ENCODE assay signal across 13 cellular contexts in genomic region chr3:50950591-50950990, GRCh38.
A peak's percentile ranks its signal among the peaks of the same experiment; 100 is the strongest.
DNase-seq lines count a peak whose midpoint lies in the region; FAIRE-seq and TF ChIP-seq lines count a peak whose summit lies in the region.
"Had no signal": no experiment of that assay in that cellular context is flagged by ENCODE, and none has a peak within 500 bp of the region (broad histone marks: within the 10 kb centered on the region; RNA-seq: fewer than 3 reads in every experiment).

No MANE protein-coding gene starts in this region.

- TF ChIP-seq CTCF in progenitor cell of endocrine pancreas (IDR thresholded peaks at IDR 0.05; ENCODE audit: unreplicated experiment) = no peak

- peak; percentile 77 for FAIRE-seq in H54 (lab: Jason Lieb, UNC)
- FAIRE-seq: bronchial epithelial cell had no signal

- peaks cover 6% of the 10 kb centered on the region for H3K27me3 Mint-ChIP-seq in activated CD4-positive, alpha-beta T cell treated with anti-CD3 and anti-CD28 coated beads, Interleukin-2, amount 10 ng/mL, durations not matched to agents 7 days and 5 days
- peaks cover 8% of the 10 kb centered on the region for H3K27me3 Mint-ChIP-seq in activated T-helper 1 cell treated with anti-CD3 and anti-CD28 coated beads, Interleukin-12 subunit alpha, Interleukin-12 subunit beta, Interleukin-2, Interleukin-4 antibody, amounts not matched to agents 30 ng/mL and 10 ng/mL and 1 ng/mL, durations not matched to agents 14 hours and 24 hours and 36 hours (ENCODE audit: insufficient read depth)
- H3K27me3 Mint-ChIP-seq in progenitor cell of endocrine pancreas = no peaks in the 10 kb centered on the region

- no peak for DNase-seq in activated CD4-positive, alpha-beta T cell treated with anti-CD3 and anti-CD28 coated beads, Interleukin-2, amount 10 ng/mL, durations not matched to agents 7 days and 5 days
- no peak for DNase-seq in activated CD4-positive, alpha-beta T cell treated with anti-CD3 and anti-CD28 coated beads for 4 hours
- DNase-seq in H54 (ENCODE audit: insufficient read length, low spot score) (no peak), progenitor cell of endocrine pancreas (ENCODE audit: low spot score, unreplicated experiment) (no peak), glomerular visceral epithelial cell (ENCODE audit: extremely low spot score) (no peak), NCI-H128 (lab: John Stamatoyannopoulos, UW; ENCODE audit: unreplicated experiment) (no peak), HCEC 1CT (no peak)
- no peak for DNase-seq in activated T-helper 1 cell treated with anti-CD3 and anti-CD28 coated beads, Interleukin-12 subunit alpha, Interleukin-12 subunit beta, Interleukin-2, Interleukin-4 antibody, amounts not matched to agents 30 ng/mL and 10 ng/mL and 1 ng/mL, durations not matched to agents 14 hours and 24 hours and 36 hours (ENCODE audit: low spot score)
- DNase-seq: activated CD8-positive, alpha-beta memory T cell treated with anti-CD3 and anti-CD28 coated beads, Interleukin-2, amount 50 U/mL, for 4 hours; midbrain; NCI-H187; retina had no signal

- POLR2A ChIA-PET in activated CD4-positive, alpha-beta T cell treated with anti-CD3 and anti-CD28 coated beads, Interleukin-2, amount 10 ng/mL, durations not matched to agents 7 days and 5 days (lab: Charles Lee) = no interaction called here

- H3K4me1 Mint-ChIP-seq in activated CD4-positive, alpha-beta T cell treated with anti-CD3 and anti-CD28 coated beads, Interleukin-2, amount 10 ng/mL, durations not matched to agents 7 days and 5 days = peaks cover 15% of the 10 kb centered on the region
- H3K4me1 Mint-ChIP-seq in activated T-helper 1 cell treated with anti-CD3 and anti-CD28 coated beads, Interleukin-12 subunit alpha, Interleukin-12 subunit beta, Interleukin-2, Interleukin-4 antibody, amounts not matched to agents 30 ng/mL and 10 ng/mL and 1 ng/mL, durations not matched to agents 14 hours and 24 hours and 36 hours (ENCODE audit: low read depth) = peaks cover 15% of the 10 kb centered on the region
- no peaks in the 10 kb centered on the region for H3K4me1 Mint-ChIP-seq in progenitor cell of endocrine pancreas (ENCODE audit: low read depth)

- H3K27ac Mint-ChIP-seq in activated CD4-positive, alpha-beta T cell treated with anti-CD3 and anti-CD28 coated beads, Interleukin-2, amount 10 ng/mL, durations not matched to agents 7 days and 5 days = peak overlapping the region; percentile 90
- no peak overlapping the region for H3K27ac Mint-ChIP-seq in activated T-helper 1 cell treated with anti-CD3 and anti-CD28 coated beads, Interleukin-12 subunit alpha, Interleukin-12 subunit beta, Interleukin-2, Interleukin-4 antibody, amounts not matched to agents 30 ng/mL and 10 ng/mL and 1 ng/mL, durations not matched to agents 14 hours and 24 hours and 36 hours
- H3K27ac Mint-ChIP-seq in progenitor cell of endocrine pancreas = peak overlapping the region; percentile 25

- intact Hi-C loops in activated T-helper 1 cell treated with anti-CD3 and anti-CD28 coated beads, Interleukin-12 subunit alpha, Interleukin-12 subunit beta, Interleukin-2, Interleukin-4 antibody, amounts not matched to agents 30 ng/mL and 10 ng/mL and 1 ng/mL, durations not matched to agents 14 hours and 24 hours and 36 hours (cut with micrococcal nuclease) = loop anchor here (10.0 kb wide), 1 partner anchor 276 kb away; the partner anchor contains the start of gene DOCK3

- no peak for TF ChIP-seq POLR2A in H54 (IDR thresholded peaks at IDR 0.05; ENCODE audit: low read depth, low read length)

- no peaks in the 10 kb centered on the region for H3K9me3 Mint-ChIP-seq in activated CD4-positive, alpha-beta T cell treated with anti-CD3 and anti-CD28 coated beads, Interleukin-2, amount 10 ng/mL, durations not matched to agents 7 days and 5 days
- no peaks in the 10 kb centered on the region for H3K9me3 Mint-ChIP-seq in activated T-helper 1 cell treated with anti-CD3 and anti-CD28 coated beads, Interleukin-12 subunit alpha, Interleukin-12 subunit beta, Interleukin-2, Interleukin-4 antibody, amounts not matched to agents 30 ng/mL and 10 ng/mL and 1 ng/mL, durations not matched to agents 14 hours and 24 hours and 36 hours
- H3K9me3 Mint-ChIP-seq in progenitor cell of endocrine pancreas (ENCODE audit: low read depth) = peaks cover 4% of the 10 kb centered on the region

- peaks cover 1% of the 10 kb centered on the region for H3K36me3 Mint-ChIP-seq in activated CD4-positive, alpha-beta T cell treated with anti-CD3 and anti-CD28 coated beads, Interleukin-2, amount 10 ng/mL, durations not matched to agents 7 days and 5 days (ENCODE audit: low read depth)
- H3K36me3 Mint-ChIP-seq in activated T-helper 1 cell treated with anti-CD3 and anti-CD28 coated beads, Interleukin-12 subunit alpha, Interleukin-12 subunit beta, Interleukin-2, Interleukin-4 antibody, amounts not matched to agents 30 ng/mL and 10 ng/mL and 1 ng/mL, durations not matched to agents 14 hours and 24 hours and 36 hours (ENCODE audit: low read depth) = no peaks in the 10 kb centered on the region
- no peaks in the 10 kb centered on the region for H3K36me3 Mint-ChIP-seq in progenitor cell of endocrine pancreas (ENCODE audit: insufficient read depth)

- CTCF ChIA-PET in activated CD4-positive, alpha-beta T cell treated with anti-CD3 and anti-CD28 coated beads, Interleukin-2, amount 10 ng/mL, durations not matched to agents 7 days and 5 days (lab: Charles Lee) = interaction anchor here (1.3 kb wide), 1 partner anchor 38 kb away, joined by 3 read pairs; no protein-coding TSS in a partner anchor

- H3K4me3 Mint-ChIP-seq in activated CD4-positive, alpha-beta T cell treated with anti-CD3 and anti-CD28 coated beads, Interleukin-2, amount 10 ng/mL, durations not matched to agents 7 days and 5 days = peak overlapping the region; percentile 62
- H3K4me3 Mint-ChIP-seq in activated T-helper 1 cell treated with anti-CD3 and anti-CD28 coated beads, Interleukin-12 subunit alpha, Interleukin-12 subunit beta, Interleukin-2, Interleukin-4 antibody, amounts not matched to agents 30 ng/mL and 10 ng/mL and 1 ng/mL, durations not matched to agents 14 hours and 24 hours and 36 hours = peak overlapping the region; percentile 67
- no peak overlapping the region for H3K4me3 Mint-ChIP-seq in progenitor cell of endocrine pancreas (ENCODE audit: low read depth)
